ENCODE assay signal across 8 cellular contexts in genomic region chr2:64327510-64328414, GRCh38.
DNase-seq lines count a peak whose midpoint lies in the region; ATAC-seq and TF ChIP-seq lines count a peak whose summit lies in the region.

No MANE protein-coding gene starts in this region.

- H3K9me3 Mint-ChIP-seq in activated CD4-positive, alpha-beta T cell treated with anti-CD3 and anti-CD28 coated beads, Interleukin-2, amount 10 ng/mL, durations not matched to agents 24 days and 14 days: no peaks in the 10 kb centered on the region
- H3K9me3 Mint-ChIP-seq in stimulated activated memory B cell treated with anti-CD40 and anti-IgM and Interleukin-4, amounts not matched to agents 10 μg/mL and 1 μg/mL and 100 μg/mL, for 72 hours: no peaks in the 10 kb centered on the region

- H3K36me3 Mint-ChIP-seq in activated CD4-positive, alpha-beta T cell treated with anti-CD3 and anti-CD28 coated beads, Interleukin-2, amount 10 ng/mL, durations not matched to agents 24 days and 14 days (ENCODE audit: low read depth): no peaks in the 10 kb centered on the region
- H3K36me3 Mint-ChIP-seq in stimulated activated memory B cell treated with anti-CD40 and anti-IgM and Interleukin-4, amounts not matched to agents 10 μg/mL and 1 μg/mL and 100 μg/mL, for 72 hours: no peaks in the 10 kb centered on the region

- TF ChIP-seq CTCF in GM06990 (IDR thresholded peaks at IDR 0.05; ENCODE audit: insufficient read depth, low read length, poor library complexity, severe bottlenecking): peak; percentile 45

- 0 out of 2 replicates have a peak overlapping the region, but pooled peaks have one; percentile 14 for H3K4me3 ChIP-seq in GM06990 (replicated peaks; ENCODE audit: low read depth, low read length)

- no peaks in the 10 kb centered on the region for H3K27me3 ChIP-seq in GM06990 (replicated peaks; ENCODE audit: control insufficient read depth, insufficient read depth, low read length)

- peak overlapping the region; percentile 74 for H3K4me3 Mint-ChIP-seq in activated CD4-positive, alpha-beta T cell treated with anti-CD3 and anti-CD28 coated beads, Interleukin-2, amount 10 ng/mL, durations not matched to agents 24 days and 14 days
- H3K4me3 Mint-ChIP-seq in stimulated activated memory B cell treated with anti-CD40 and anti-IgM and Interleukin-4, amounts not matched to agents 10 μg/mL and 1 μg/mL and 100 μg/mL, for 72 hours: peak overlapping the region; percentile 38

- peaks cover 68% of the 10 kb centered on the region for H3K4me1 Mint-ChIP-seq in activated CD4-positive, alpha-beta T cell treated with anti-CD3 and anti-CD28 coated beads, Interleukin-2, amount 10 ng/mL, durations not matched to agents 24 days and 14 days
- peaks cover 66% of the 10 kb centered on the region for H3K4me1 Mint-ChIP-seq in stimulated activated memory B cell treated with anti-CD40 and anti-IgM and Interleukin-4, amounts not matched to agents 10 μg/mL and 1 μg/mL and 100 μg/mL, for 72 hours

- ATAC-seq in stimulated activated memory B cell treated with anti-CD40 and anti-IgM and Interleukin-4, amounts not matched to agents 10 μg/mL and 1 μg/mL and 100 μg/mL, for 72 hours: peak; percentile 56

- DNase-seq in GM06990 (ENCODE audit: extremely low read depth, insufficient read length): peak; percentile 75
- peak; percentile 49 for DNase-seq in NAMALWA (ENCODE audit: low spot score)
- DNase-seq in activated CD4-positive, alpha-beta T cell treated with anti-CD3 and anti-CD28 coated beads, Interleukin-2, amount 10 ng/mL, durations not matched to agents 24 days and 14 days: peak; percentile 81
- DNase-seq in dermis blood vessel endothelial cell: peak; percentile 80
- peak; percentile 77 for DNase-seq in midbrain (lab: John Stamatoyannopoulos, UW)
- DNase-seq in NCI-H2171 treated with DMSO at 0.1 percent for 48 hours (lab: John Stamatoyannopoulos, UW): no peak
- no peak for DNase-seq in MV-4-11 (lab: John Stamatoyannopoulos, UW)

- H3K27ac Mint-ChIP-seq in activated CD4-positive, alpha-beta T cell treated with anti-CD3 and anti-CD28 coated beads, Interleukin-2, amount 10 ng/mL, durations not matched to agents 24 days and 14 days: peak overlapping the region; percentile 84
- peak overlapping the region; percentile 94 for H3K27ac Mint-ChIP-seq in stimulated activated memory B cell treated with anti-CD40 and anti-IgM and Interleukin-4, amounts not matched to agents 10 μg/mL and 1 μg/mL and 100 μg/mL, for 72 hours

- H3K36me3 ChIP-seq in GM06990 (ENCODE audit: control insufficient read depth, insufficient read depth, low read length): no peaks in the 10 kb centered on the region

- H3K27me3 Mint-ChIP-seq in activated CD4-positive, alpha-beta T cell treated with anti-CD3 and anti-CD28 coated beads, Interleukin-2, amount 10 ng/mL, durations not matched to agents 24 days and 14 days: peaks cover 12% of the 10 kb centered on the region
- no peaks in the 10 kb centered on the region for H3K27me3 Mint-ChIP-seq in stimulated activated memory B cell treated with anti-CD40 and anti-IgM and Interleukin-4, amounts not matched to agents 10 μg/mL and 1 μg/mL and 100 μg/mL, for 72 hours

- intact Hi-C loops in activated CD4-positive, alpha-beta T cell treated with anti-CD3 and anti-CD28 coated beads, Interleukin-2, amount 10 ng/mL, durations not matched to agents 24 days and 14 days (cut with micrococcal nuclease): loop anchor here (1.0 to 5.0 kb wide), 3 partner anchors 278 to 485 kb away; partner anchors contain the start of gene UGP2

Comparison
In these comparisons a context has a peak if more than half of its experiments do, and no peak if none do; other contexts are left out.
1. DNase-seq: peak in GM06990 (single experiment), NAMALWA (single experiment), activated CD4-positive, alpha-beta T cell treated with anti-CD3 and anti-CD28 coated beads, Interleukin-2, amount 10 ng/mL, durations not matched to agents 24 days and 14 days (single experiment), dermis blood vessel endothelial cell (single experiment) and midbrain (single experiment); none in NCI-H2171 treated with DMSO at 0.1 percent for 48 hours (single experiment) and MV-4-11 (single experiment).